In the genomic region with DNA sequence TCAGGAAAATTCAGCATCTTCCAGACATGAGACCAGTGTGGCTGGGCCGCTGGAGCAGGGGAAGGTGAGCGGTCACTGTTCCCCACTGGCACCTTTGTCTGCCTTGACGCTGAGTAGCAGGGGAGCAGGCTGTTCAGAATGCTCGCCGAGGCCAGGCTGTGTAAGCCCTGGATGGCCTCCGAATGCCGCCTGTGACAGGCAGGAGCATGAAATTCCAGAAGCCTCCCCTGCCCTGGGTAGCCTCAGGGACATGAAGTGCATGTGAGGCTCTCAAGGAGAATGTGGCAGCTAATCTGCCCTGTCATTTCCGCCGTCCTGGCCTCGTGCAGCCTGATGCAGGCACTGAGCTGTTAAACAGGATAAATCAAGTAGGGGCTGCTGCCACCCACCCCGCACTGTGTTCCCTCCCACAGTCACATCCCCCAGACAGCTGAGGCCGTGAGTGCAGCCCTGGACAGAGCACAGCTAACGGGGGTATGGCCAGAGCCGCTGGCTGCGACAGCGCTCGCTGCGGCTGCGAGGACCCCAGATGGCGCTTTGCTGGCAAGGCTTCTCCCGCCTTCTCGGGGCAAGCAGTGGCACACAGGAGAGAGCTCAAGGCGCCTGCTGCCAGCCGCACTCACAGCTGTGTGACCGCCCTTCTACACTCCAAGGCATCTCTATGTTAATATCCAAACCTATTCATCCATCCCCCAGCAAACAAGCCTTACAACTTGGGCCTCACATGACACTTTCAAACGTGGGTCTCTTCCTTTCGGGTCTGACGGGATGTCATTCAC, we compare ENCODE assay signal across 19 cellular contexts.
A peak's percentile ranks its signal among the peaks of the same experiment; 100 is the strongest.
DNase-seq lines count a peak whose midpoint lies in the region; FAIRE-seq and TF ChIP-seq lines count a peak whose summit lies in the region.
"Had no signal": no experiment of that assay in that cellular context is flagged by ENCODE, and none has a peak within 500 bp of the region (broad histone marks: within the 10 kb centered on the region; RNA-seq: fewer than 3 reads in every experiment).

No MANE protein-coding gene starts in this region.

- TF ChIP-seq POLR2A in testis (IDR thresholded peaks at IDR 0.05): no peak

- no peaks in the 10 kb centered on the region for H3K79me2 ChIP-seq in keratinocyte (ENCODE audit: control insufficient read depth, insufficient read depth, low read length)

- peak overlapping the region; percentile 5 for H2AFZ ChIP-seq in keratinocyte (ENCODE audit: control insufficient read depth, low read length)

- no peaks in the 10 kb centered on the region for H3K9me1 ChIP-seq in keratinocyte (ENCODE audit: control insufficient read depth, extremely low read depth, insufficient read depth, low read length)

- H3K27me3 ChIP-seq in keratinocyte (ENCODE audit: control insufficient read depth, extremely low read depth, insufficient read depth, low read length) (peaks cover 5% of the 10 kb centered on the region), testis (no peaks in the 10 kb centered on the region)
- H3K27me3 ChIP-seq: ascending aorta had no signal

- H3K4me3 ChIP-seq in keratinocyte (ENCODE audit: control insufficient read depth in 2 of 3, extremely low read depth in 1 of 3, insufficient read depth in 2 of 3, low read depth in 1 of 3, low read length in 3 of 3) (no peak overlapping the region), retinal pigment epithelial cell (ENCODE audit: low read length) (no peak overlapping the region), testis (no peak overlapping the region)
- H3K4me3 ChIP-seq: ascending aorta, gastrocnemius medialis, upper lobe of left lung had no signal

- H3K27ac ChIP-seq in keratinocyte (ENCODE audit: control insufficient read depth, insufficient read depth, low read length) (peak overlapping the region; percentile 6), testis (no peak overlapping the region)
- H3K27ac ChIP-seq: ascending aorta, gastrocnemius medialis, upper lobe of left lung had no signal

- H3K9me3 ChIP-seq in keratinocyte (ENCODE audit: control insufficient read depth, low read depth, low read length) (no peaks in the 10 kb centered on the region), testis (no peaks in the 10 kb centered on the region)
- H3K9me3 ChIP-seq: ascending aorta, Caco-2, gastrocnemius medialis, upper lobe of left lung had no signal

- DNase-seq in NCI-H2227 (lab: John Stamatoyannopoulos, UW; ENCODE audit: unreplicated experiment) (peak; percentile 29), NCI-H2227 treated with DMSO at 0.1 percent for 48 hours (lab: John Stamatoyannopoulos, UW) (no peak), SK-N-DZ (ENCODE audit: low spot score) (peak; percentile 75), keratinocyte (ENCODE audit: low read depth, low spot score) (no peak), retinal pigment epithelial cell (ENCODE audit: low read depth) (peak; percentile 83), testis (no peak), NCI-H1436 treated with DMSO at 0.1 percent for 48 hours (lab: John Stamatoyannopoulos, UW) (no peak), germinal center (ENCODE audit: low spot score) (no peak)
- DNase-seq: activated CD4-positive, alpha-beta T cell treated with anti-CD3 and anti-CD28 coated beads for 48 hours; activated T-cell treated with anti-CD3 and anti-CD28 coated beads, Interleukin-2, amount 50 U/mL, for 72 hours; left colon; NCI-H2029 treated with DMSO at 0.1 percent for 48 hours; occipital lobe; PC-3; stimulated activated CD4-positive, alpha-beta T cell treated with anti-CD3 and anti-CD28 coated beads, Interleukin-2, amount 100 ng/mL, for 24 hours had no signal

- H3K4me1 ChIP-seq in keratinocyte (ENCODE audit: control insufficient read depth, extremely low read depth, insufficient read depth, low read length): peaks cover 42% of the 10 kb centered on the region
- no peaks in the 10 kb centered on the region for H3K4me1 ChIP-seq in testis
- H3K4me1 ChIP-seq: gastrocnemius medialis had no signal

- no peak overlapping the region for H3K9ac ChIP-seq in keratinocyte (ENCODE audit: control insufficient read depth, extremely low read depth, insufficient read depth, low read length)

- intact Hi-C loops in testis (cut with DNase I; ENCODE audit: low total_unique reads): no loop called here

- H4K20me1 ChIP-seq in keratinocyte (ENCODE audit: control insufficient read depth, extremely low read depth, insufficient read depth, low read length): no peaks in the 10 kb centered on the region

- H3K4me2 ChIP-seq in keratinocyte (ENCODE audit: control insufficient read depth, extremely low read depth, insufficient read depth, low read depth, low read length): no peak overlapping the region

- TF ChIP-seq CTCF in keratinocyte (optimal IDR thresholded peaks at IDR 0.05 in 1 of 3, IDR thresholded peaks at IDR 0.05 in 1 of 3, conservative IDR thresholded peaks at IDR 0.05 in 1 of 3; ENCODE audit: extremely low read depth in 1 of 3, insufficient read depth in 2 of 3, low read length in 3 of 3) (no peak), retinal pigment epithelial cell (conservative IDR thresholded peaks at IDR 0.05; ENCODE audit: low read depth, low read length) (no peak), testis (IDR thresholded peaks at IDR 0.05) (no peak)

- WGBS in testis, 2 donors: 63 to 78% methylated on average over 15 to 28 of the region's 28 CpGs

- dilution Hi-C loops in keratinocyte (cut with MboI; ENCODE audit: extremely low pct_ligation_motif_present, low sequenced_read_pairs): no loop called here

- peak; percentile 5 for FAIRE-seq in keratinocyte (lab: Jason Lieb, UNC)

- H3K36me3 ChIP-seq in keratinocyte (ENCODE audit: control insufficient read depth in 2 of 2, extremely low read depth in 1 of 2, insufficient read depth in 2 of 2, low read length in 2 of 2) (no peaks in the 10 kb centered on the region), testis (ENCODE audit: low read depth, missing control alignments) (no peaks in the 10 kb centered on the region)
- H3K36me3 ChIP-seq: ascending aorta, gastrocnemius medialis, upper lobe of left lung had no signal

Comparison
In these comparisons a context has a peak if more than half of its experiments do, and no peak if none do; other contexts are left out.
1. DNase-seq: peak in NCI-H2227 (single experiment), SK-N-DZ (single experiment) and retinal pigment epithelial cell (single experiment); none in NCI-H2227 treated with DMSO at 0.1 percent for 48 hours (single experiment), keratinocyte (single experiment), testis (single experiment), NCI-H1436 treated with DMSO at 0.1 percent for 48 hours (single experiment) and germinal center (single experiment).